Comparison of ENCODE assay signal across 23 cellular contexts in the genomic region with DNA sequence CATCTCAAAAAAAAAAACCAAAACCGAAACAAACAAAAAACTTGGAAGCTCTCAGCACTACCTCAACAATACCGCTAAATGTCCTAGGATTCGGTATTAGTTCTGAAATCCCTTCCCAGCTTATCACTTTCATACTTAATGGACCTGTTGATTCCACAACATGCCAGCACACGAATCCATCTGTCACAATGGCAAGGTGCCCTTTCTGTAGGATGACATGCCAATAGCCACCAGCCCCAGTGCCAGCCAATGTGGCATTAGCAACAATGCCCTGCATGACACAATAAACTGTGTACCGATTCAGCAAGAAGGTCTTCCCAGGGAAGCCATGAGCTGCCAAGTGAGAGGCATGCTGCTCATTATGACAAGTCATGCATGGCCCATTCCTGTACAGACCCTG.
"Had no signal": no experiment of that assay in that cellular context is flagged by ENCODE, and none has a peak within 500 bp of the region (broad histone marks: within the 10 kb centered on the region; RNA-seq: fewer than 3 reads in every experiment).

No MANE protein-coding gene starts in this region.

- H3K4me3 ChIP-seq: breast epithelium had no signal

- H3K27ac ChIP-seq: breast epithelium had no signal

- H3K9me3 Mint-ChIP-seq: activated CD4-positive, alpha-beta T cell treated with anti-CD3 and anti-CD28 coated beads, Interleukin-2, amount 10 ng/mL, durations not matched to agents 24 days and 14 days; activated naive CD4-positive, alpha-beta T cell treated with anti-CD3 and anti-CD28 coated beads, Interleukin-2, amount 50 U/mL, for 24 hours; activated T-cell treated with anti-CD3 and anti-CD28 coated beads, Interleukin-2, amount 50 U/mL, for 24 hours; activated T-helper 1 cell treated with anti-CD3 and anti-CD28 coated beads, Interleukin-12 subunit alpha, Interleukin-12 subunit beta, Interleukin-2, Interleukin-4 antibody, amounts not matched to agents 30 ng/mL and 10 ng/mL and 1 ng/mL, durations not matched to agents 14 hours and 24 hours and 36 hours had no signal

- ATAC-seq: activated CD8-positive, alpha-beta memory T cell treated with anti-CD3 and anti-CD28 coated beads, Interleukin-2, amount 10 ng/mL, durations not matched to agents 7 days and 5 days; T-helper 17 cell; WTC11 had no signal

- DNase-seq: activated CD4-positive, alpha-beta T cell treated with anti-CD3 and anti-CD28 coated beads for 1 hour; activated CD4-positive, alpha-beta T cell treated with anti-CD3 and anti-CD28 coated beads, Interleukin-2, amount 10 ng/mL, durations not matched to agents 24 days and 14 days; activated CD4-positive, alpha-beta T cell treated with anti-CD3 and anti-CD28 coated beads, Interleukin-2, amount 50 U/mL, for 48 hours; activated CD8-positive, alpha-beta memory T cell treated with anti-CD3 and anti-CD28 coated beads, Interleukin-2, amount 10 ng/mL, durations not matched to agents 7 days and 5 days; activated effector memory CD4-positive, alpha-beta T cell treated with Interleukin-2 at 50 U/mL for 16 hours; activated naive CD4-positive, alpha-beta T cell; activated T-cell treated with anti-CD3 and anti-CD28 coated beads, Interleukin-2, amount 50 U/mL, for 24 hours; aorta; IMR-90; KG1; NCI-H1092; NCI-H2029 treated with DMSO at 0.1 percent for 48 hours; NCI-H2171; NCI-H226; NCI-H524; NCI-H748 treated with DMSO at 0.1 percent for 48 hours; SIG-M5; T-helper 17 cell; T-helper 9 cell had no signal

- H3K4me3 Mint-ChIP-seq: activated CD4-positive, alpha-beta T cell treated with anti-CD3 and anti-CD28 coated beads, Interleukin-2, amount 10 ng/mL, durations not matched to agents 24 days and 14 days; activated CD8-positive, alpha-beta memory T cell treated with anti-CD3 and anti-CD28 coated beads, Interleukin-2, amount 10 ng/mL, durations not matched to agents 7 days and 5 days; activated naive CD4-positive, alpha-beta T cell treated with anti-CD3 and anti-CD28 coated beads, Interleukin-2, amount 50 U/mL, for 24 hours; activated T-cell treated with anti-CD3 and anti-CD28 coated beads, Interleukin-2, amount 50 U/mL, for 24 hours; activated T-helper 1 cell treated with anti-CD3 and anti-CD28 coated beads, Interleukin-12 subunit alpha, Interleukin-12 subunit beta, Interleukin-2, Interleukin-4 antibody, amounts not matched to agents 30 ng/mL and 10 ng/mL and 1 ng/mL, durations not matched to agents 14 hours and 24 hours and 36 hours; T-helper 17 cell; WTC11 had no signal

- H3K4me1 ChIP-seq: breast epithelium had no signal

- H3K9me3 ChIP-seq: breast epithelium had no signal

- H3K36me3 ChIP-seq: breast epithelium had no signal

- H3K27me3 ChIP-seq: breast epithelium had no signal

- H3K36me3 Mint-ChIP-seq: activated CD8-positive, alpha-beta memory T cell treated with anti-CD3 and anti-CD28 coated beads, Interleukin-2, amount 10 ng/mL, durations not matched to agents 7 days and 5 days; activated naive CD4-positive, alpha-beta T cell treated with anti-CD3 and anti-CD28 coated beads, Interleukin-2, amount 50 U/mL, for 24 hours; WTC11 had no signal

- H3K27ac Mint-ChIP-seq: activated CD4-positive, alpha-beta T cell treated with anti-CD3 and anti-CD28 coated beads, Interleukin-2, amount 10 ng/mL, durations not matched to agents 24 days and 14 days; activated CD8-positive, alpha-beta memory T cell treated with anti-CD3 and anti-CD28 coated beads, Interleukin-2, amount 10 ng/mL, durations not matched to agents 7 days and 5 days; activated naive CD4-positive, alpha-beta T cell treated with anti-CD3 and anti-CD28 coated beads, Interleukin-2, amount 50 U/mL, for 24 hours; activated T-cell treated with anti-CD3 and anti-CD28 coated beads, Interleukin-2, amount 50 U/mL, for 24 hours; activated T-helper 1 cell treated with anti-CD3 and anti-CD28 coated beads, Interleukin-12 subunit alpha, Interleukin-12 subunit beta, Interleukin-2, Interleukin-4 antibody, amounts not matched to agents 30 ng/mL and 10 ng/mL and 1 ng/mL, durations not matched to agents 14 hours and 24 hours and 36 hours; T-helper 17 cell; WTC11 had no signal

- H3K4me1 Mint-ChIP-seq: activated CD4-positive, alpha-beta T cell treated with anti-CD3 and anti-CD28 coated beads, Interleukin-2, amount 10 ng/mL, durations not matched to agents 24 days and 14 days; activated CD8-positive, alpha-beta memory T cell treated with anti-CD3 and anti-CD28 coated beads, Interleukin-2, amount 10 ng/mL, durations not matched to agents 7 days and 5 days had no signal
